In the genomic region with DNA sequence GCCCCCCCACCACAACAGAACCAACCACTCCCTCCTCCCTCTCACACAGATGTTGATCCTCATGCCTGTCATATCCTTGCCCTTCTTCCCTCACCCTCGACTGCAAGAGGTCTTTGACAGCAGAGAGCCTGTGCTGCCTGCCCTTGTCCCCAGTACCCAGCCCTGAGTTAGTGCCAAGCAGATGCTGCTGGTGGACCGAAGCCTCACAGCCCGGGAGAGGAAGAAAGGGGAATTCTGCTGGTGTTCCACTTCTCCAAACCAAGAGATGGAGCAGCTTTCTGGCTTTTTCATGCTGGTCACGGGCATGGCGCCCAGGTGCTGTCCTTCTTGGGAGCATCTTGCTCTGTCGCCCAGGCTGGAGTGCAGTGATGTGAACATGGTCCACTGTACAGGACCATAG, we compare ENCODE assay signal across 27 cellular contexts.
"Had no signal": no experiment of that assay in that cellular context is flagged by ENCODE, and none has a peak within 500 bp of the region (broad histone marks: within the 10 kb centered on the region; RNA-seq: fewer than 3 reads in every experiment).

No MANE protein-coding gene starts in this region.

- H3K4me3 Mint-ChIP-seq: activated CD8-positive, alpha-beta T cell treated with anti-CD3 and anti-CD28 coated beads for 36 hours; activated T-cell treated with anti-CD3 and anti-CD28 coated beads, Interleukin-2, amount 50 U/mL, for 72 hours; memory B cell; neural crest cell; stimulated activated naive B cell treated with anti-CD40 and anti-IgM and Interleukin-4, amounts not matched to agents 10 μg/mL and 1 μg/mL and 100 μg/mL, for 72 hours; type B pancreatic cell had no signal

- ATAC-seq: activated CD8-positive, alpha-beta T cell treated with anti-CD3 and anti-CD28 coated beads for 36 hours; activated naive CD4-positive, alpha-beta T cell treated with anti-CD3 and anti-CD28 coated beads, Interleukin-2, amount 50 U/mL, for 72 hours; activated T-cell treated with anti-CD3 and anti-CD28 coated beads, Interleukin-2, amount 50 U/mL, for 72 hours; body of pancreas; left cardiac atrium; left ventricle myocardium superior; naive thymus-derived CD8-positive, alpha-beta T cell; stimulated activated naive B cell treated with anti-CD40 and anti-IgM and Interleukin-4, amounts not matched to agents 10 μg/mL and 1 μg/mL and 100 μg/mL, for 72 hours had no signal

- H3K27ac Mint-ChIP-seq: activated CD8-positive, alpha-beta T cell treated with anti-CD3 and anti-CD28 coated beads for 36 hours; activated T-cell treated with anti-CD3 and anti-CD28 coated beads, Interleukin-2, amount 50 U/mL, for 72 hours; memory B cell; progenitor cell of endocrine pancreas; stimulated activated naive B cell treated with anti-CD40 and anti-IgM and Interleukin-4, amounts not matched to agents 10 μg/mL and 1 μg/mL and 100 μg/mL, for 72 hours had no signal

- H3K27ac ChIP-seq: adrenal gland, body of pancreas, colonic mucosa, thoracic aorta had no signal

- H3K4me1 Mint-ChIP-seq: neural crest cell had no signal

- H3K4me3 ChIP-seq: adrenal gland, body of pancreas, colonic mucosa, dorsolateral prefrontal cortex, thoracic aorta, uterus had no signal

- H3K27me3 Mint-ChIP-seq: activated CD8-positive, alpha-beta T cell treated with anti-CD3 and anti-CD28 coated beads for 36 hours; memory B cell; naive thymus-derived CD8-positive, alpha-beta T cell; progenitor cell of endocrine pancreas; stimulated activated naive B cell treated with anti-CD40 and anti-IgM and Interleukin-4, amounts not matched to agents 10 μg/mL and 1 μg/mL and 100 μg/mL, for 72 hours; type B pancreatic cell had no signal

- H3K9me3 Mint-ChIP-seq: activated CD8-positive, alpha-beta T cell treated with anti-CD3 and anti-CD28 coated beads for 36 hours; activated naive CD4-positive, alpha-beta T cell treated with anti-CD3 and anti-CD28 coated beads, Interleukin-2, amount 50 U/mL, for 72 hours; activated T-cell treated with anti-CD3 and anti-CD28 coated beads, Interleukin-2, amount 50 U/mL, for 72 hours; memory B cell; naive thymus-derived CD8-positive, alpha-beta T cell; neural crest cell; stimulated activated naive B cell treated with anti-CD40 and anti-IgM and Interleukin-4, amounts not matched to agents 10 μg/mL and 1 μg/mL and 100 μg/mL, for 72 hours; type B pancreatic cell had no signal

- DNase-seq: activated CD4-positive, alpha-beta T cell treated with anti-CD3 and anti-CD28 coated beads, Interleukin-2, amount 50 U/mL, for 1 hour; activated CD4-positive, CD25-positive, alpha-beta regulatory T cell treated with anti-CD3 and anti-CD28 coated beads, Interleukin-2, amount 50 U/mL, for 72 hours; activated CD8-positive, alpha-beta T cell treated with anti-CD3 and anti-CD28 coated beads for 36 hours; activated naive CD4-positive, alpha-beta T cell; activated T-cell treated with anti-CD3 and anti-CD28 coated beads, Interleukin-2, amount 50 U/mL, for 72 hours; adrenal gland; aorta; body of pancreas; cerebellar nuclear complex; colonic mucosa; effector memory CD4-positive, alpha-beta T cell; glutamatergic neuron; left cardiac atrium; left ventricle myocardium superior; naive thymus-derived CD8-positive, alpha-beta T cell; stimulated activated CD4-positive, alpha-beta T cell treated with anti-CD3 and anti-CD28 coated beads, Interleukin-15, amount 100 ng/mL, for 24 hours; stimulated activated CD4-positive, alpha-beta T cell treated with anti-CD3 and anti-CD28 coated beads, Interleukin-2, amount 100 ng/mL, for 24 hours; stimulated activated naive B cell treated with anti-CD40 and anti-IgM and Interleukin-4, amounts not matched to agents 10 μg/mL and 1 μg/mL and 100 μg/mL, for 72 hours; T-helper 2 cell; uterus had no signal

- H3K27me3 ChIP-seq: adrenal gland, body of pancreas, colonic mucosa, dorsolateral prefrontal cortex, uterus had no signal
